13 cellular contexts compared by ENCODE assay signal in genomic region chr2:234423884-234424283, GRCh38.
DNase-seq lines count a peak whose midpoint lies in the region; ATAC-seq, FAIRE-seq and TF ChIP-seq lines count a peak whose summit lies in the region.
"Had no signal": no experiment of that assay in that cellular context is flagged by ENCODE, and none has a peak within 500 bp of the region (broad histone marks: within the 10 kb centered on the region; RNA-seq: fewer than 3 reads in every experiment).

No MANE protein-coding gene starts in this region.

- H3K4me3 ChIP-seq in BLaER1 treated with 17β-estradiol and CSF1 and Interleukin-3, amounts not matched to agents 10 nM and 100 nM: no peak overlapping the region
- H3K4me3 ChIP-seq in DND-41 (ENCODE audit: low read depth in 1 of 2, low read length in 2 of 2) (no peak overlapping the region), keratinocyte (ENCODE audit: control insufficient read depth in 2 of 3, extremely low read depth in 1 of 3, insufficient read depth in 2 of 3, low read depth in 1 of 3, low read length in 3 of 3) (no peak overlapping the region)
- H3K4me3 ChIP-seq: heart right ventricle, SJSA1 had no signal

- POLR2A ChIA-PET in activated CD8-positive, alpha-beta T cell treated with anti-CD3 and anti-CD28 coated beads for 36 hours (lab: Charles Lee): interaction anchor here (1.1 to 2.0 kb wide), 2 partner anchors 20 to 27 kb away, joined by 3 to 4 read pairs; no protein-coding TSS in a partner anchor

- H3K9me3 Mint-ChIP-seq in activated CD8-positive, alpha-beta T cell treated with anti-CD3 and anti-CD28 coated beads for 36 hours: no peaks in the 10 kb centered on the region

- no peaks in the 10 kb centered on the region for H3K27me3 ChIP-seq in BLaER1 treated with 17β-estradiol and CSF1 and Interleukin-3, amounts not matched to agents 10 nM and 100 nM
- H3K27me3 ChIP-seq in DND-41 (ENCODE audit: insufficient read depth, low read length, poor library complexity) (no peaks in the 10 kb centered on the region), keratinocyte (ENCODE audit: control insufficient read depth, extremely low read depth, insufficient read depth, low read length) (no peaks in the 10 kb centered on the region)
- H3K27me3 ChIP-seq: SJSA1 had no signal

- H3K9ac ChIP-seq in BLaER1 treated with 17β-estradiol and CSF1 and Interleukin-3, amounts not matched to agents 10 nM and 100 nM: no peak overlapping the region
- H3K9ac ChIP-seq in DND-41 (ENCODE audit: low read depth, low read length) (no peak overlapping the region), keratinocyte (ENCODE audit: control insufficient read depth, extremely low read depth, insufficient read depth, low read length) (no peak overlapping the region)

- intact Hi-C loops in activated CD8-positive, alpha-beta T cell treated with anti-CD3 and anti-CD28 coated beads for 36 hours (cut with micrococcal nuclease): loop anchor here (10.0 kb wide), 1 partner anchor 71 kb away; the partner anchor contains the start of gene ARL4C

- TF ChIP-seq CTCF in DND-41 (IDR thresholded peaks at IDR 0.05; ENCODE audit: borderline replicate concordance, extremely low read depth, low read length, poor library complexity, severe bottlenecking) (no peak), keratinocyte (optimal IDR thresholded peaks at IDR 0.05 in 1 of 3, IDR thresholded peaks at IDR 0.05 in 1 of 3, conservative IDR thresholded peaks at IDR 0.05 in 1 of 3; ENCODE audit: extremely low read depth in 1 of 3, insufficient read depth in 2 of 3, low read length in 3 of 3) (no peak)
- TF ChIP-seq CTCF in activated CD8-positive, alpha-beta T cell treated with anti-CD3 and anti-CD28 coated beads for 36 hours (IDR thresholded peaks at IDR 0.05): no peak

- no peaks in the 10 kb centered on the region for H3K36me3 ChIP-seq in BLaER1 treated with 17β-estradiol and CSF1 and Interleukin-3, amounts not matched to agents 10 nM and 100 nM
- H3K36me3 ChIP-seq in DND-41 (ENCODE audit: insufficient read depth, low read length) (no peaks in the 10 kb centered on the region; the same call in 1 of the 2 replicates), keratinocyte (ENCODE audit: control insufficient read depth in 2 of 2, extremely low read depth in 1 of 2, insufficient read depth in 2 of 2, low read length in 2 of 2) (no peaks in the 10 kb centered on the region)
- H3K36me3 ChIP-seq: heart right ventricle, neutrophil, SJSA1 had no signal

- H3K27me3 Mint-ChIP-seq in activated CD8-positive, alpha-beta T cell treated with anti-CD3 and anti-CD28 coated beads for 36 hours: no peaks in the 10 kb centered on the region

- no peak overlapping the region for H2AFZ ChIP-seq in DND-41 (ENCODE audit: low read depth, low read length)
- peak overlapping the region; percentile 49 for H2AFZ ChIP-seq in keratinocyte (ENCODE audit: control insufficient read depth, low read length)

- dilution Hi-C loops in keratinocyte (cut with MboI; ENCODE audit: extremely low pct_ligation_motif_present, low sequenced_read_pairs): no loop called here

- no peaks in the 10 kb centered on the region for H4K20me1 ChIP-seq in BLaER1 treated with 17β-estradiol and CSF1 and Interleukin-3, amounts not matched to agents 10 nM and 100 nM
- H4K20me1 ChIP-seq in DND-41 (ENCODE audit: insufficient read depth, low read length): no peaks in the 10 kb centered on the region
- H4K20me1 ChIP-seq in keratinocyte (ENCODE audit: control insufficient read depth, extremely low read depth, insufficient read depth, low read length): no peaks in the 10 kb centered on the region

- H3K9me3 ChIP-seq in BLaER1 treated with 17β-estradiol and CSF1 and Interleukin-3, amounts not matched to agents 10 nM and 100 nM (replicated peaks in 1 of 11): peaks cover 0 to 14% (median 3%) of the 10 kb centered on the region in 11 experiments; a peak in 12 of 22 replicates
- H3K9me3 ChIP-seq in DND-41 (ENCODE audit: insufficient read depth, low read length, severe bottlenecking): no peaks in the 10 kb centered on the region
- H3K9me3 ChIP-seq in keratinocyte (ENCODE audit: control insufficient read depth, low read depth, low read length): no peaks in the 10 kb centered on the region
- H3K9me3 ChIP-seq: heart right ventricle, neutrophil, SJSA1 had no signal

- CTCF ChIA-PET in activated CD8-positive, alpha-beta T cell treated with anti-CD3 and anti-CD28 coated beads for 36 hours (lab: Charles Lee): interaction anchor here (0.6 to 2.3 kb wide), 3 partner anchors 19 to 74 kb away, joined by 3 to 7 read pairs (median 5); partner anchors contain the start of gene ARL4C

- no peak for DNase-seq in DND-41
- DNase-seq in activated CD8-positive, alpha-beta T cell treated with anti-CD3 and anti-CD28 coated beads for 36 hours: no peak
- DNase-seq in keratinocyte (ENCODE audit: low read depth, low spot score): no peak
- no peak for DNase-seq in NCI-H82 treated with DMSO at 0.1 percent for 48 hours (lab: John Stamatoyannopoulos, UW; ENCODE audit: unreplicated experiment)
- no peak for DNase-seq in DMS 273 treated with DMSO at 0.1 percent for 48 hours (lab: John Stamatoyannopoulos, UW)
- no peak for DNase-seq in ureter (ENCODE audit: low spot score)
- DNase-seq: heart right ventricle, kidney glomerular epithelial cell, NCI-H187, right cardiac atrium had no signal

- peak overlapping the region; percentile 88 for H3K27ac Mint-ChIP-seq in activated CD8-positive, alpha-beta T cell treated with anti-CD3 and anti-CD28 coated beads for 36 hours

- peak overlapping the region; percentile 71 to 93 (median 87); a peak in 20 of 22 replicates for H3K4me2 ChIP-seq in BLaER1 treated with 17β-estradiol and CSF1 and Interleukin-3, amounts not matched to agents 10 nM and 100 nM
- no peak overlapping the region for H3K4me2 ChIP-seq in DND-41 (ENCODE audit: insufficient read depth, low read length)
- no peak overlapping the region for H3K4me2 ChIP-seq in keratinocyte (ENCODE audit: control insufficient read depth, extremely low read depth, insufficient read depth, low read depth, low read length)

- H3K36me3 Mint-ChIP-seq in activated CD8-positive, alpha-beta T cell treated with anti-CD3 and anti-CD28 coated beads for 36 hours (ENCODE audit: low read depth): peaks cover 13% of the 10 kb centered on the region

- H3K9me1 ChIP-seq in keratinocyte (ENCODE audit: control insufficient read depth, extremely low read depth, insufficient read depth, low read length): no peaks in the 10 kb centered on the region

- H3K79me2 ChIP-seq in DND-41 (ENCODE audit: insufficient read depth, low read length) (peaks cover 9% of the 10 kb centered on the region), keratinocyte (ENCODE audit: control insufficient read depth, insufficient read depth, low read length) (no peaks in the 10 kb centered on the region)

- peaks cover 76 to 94% (median 89%) of the 10 kb centered on the region in 10 experiments for H3K4me1 ChIP-seq in BLaER1 treated with 17β-estradiol and CSF1 and Interleukin-3, amounts not matched to agents 10 nM and 100 nM
- peaks cover 92% of the 10 kb centered on the region for H3K4me1 ChIP-seq in DND-41 (ENCODE audit: insufficient read depth, low read length)
- H3K4me1 ChIP-seq in keratinocyte (ENCODE audit: control insufficient read depth, extremely low read depth, insufficient read depth, low read length): peaks cover 42% of the 10 kb centered on the region

- H3K27ac ChIP-seq in BLaER1 treated with 17β-estradiol and CSF1 and Interleukin-3, amounts not matched to agents 10 nM and 100 nM: peak overlapping the region in 4 of 11 experiments; percentile 3 to 92 (median 86); a peak in 5 of 22 replicates
- H3K27ac ChIP-seq in DND-41 (ENCODE audit: low read length) (peak overlapping the region; percentile 99), keratinocyte (ENCODE audit: control insufficient read depth, insufficient read depth, low read length) (peak overlapping the region; percentile 33)
- H3K27ac ChIP-seq: neutrophil had no signal

- ATAC-seq in DND-41 (ENCODE audit: insufficient read depth, low read depth): no peak
- no peak for ATAC-seq in activated CD8-positive, alpha-beta T cell treated with anti-CD3 and anti-CD28 coated beads for 36 hours
- ATAC-seq: heart right ventricle, right cardiac atrium had no signal

- FAIRE-seq in keratinocyte (lab: Jason Lieb, UNC): peak; percentile 5

- H3K4me1 Mint-ChIP-seq in activated CD8-positive, alpha-beta T cell treated with anti-CD3 and anti-CD28 coated beads for 36 hours (ENCODE audit: low read depth): peaks cover 85% of the 10 kb centered on the region

- no peak overlapping the region for H3K4me3 Mint-ChIP-seq in activated CD8-positive, alpha-beta T cell treated with anti-CD3 and anti-CD28 coated beads for 36 hours

Comparison
In these comparisons a context has a peak if more than half of its experiments do, and no peak if none do; other contexts are left out.
1. H3K4me2 ChIP-seq: peak in BLaER1 treated with 17β-estradiol and CSF1 and Interleukin-3, amounts not matched to agents 10 nM and 100 nM (11 of 11); none in DND-41 (single experiment) and keratinocyte (single experiment).